Comparison of ENCODE assay signal across 8 cellular contexts in the genomic region with DNA sequence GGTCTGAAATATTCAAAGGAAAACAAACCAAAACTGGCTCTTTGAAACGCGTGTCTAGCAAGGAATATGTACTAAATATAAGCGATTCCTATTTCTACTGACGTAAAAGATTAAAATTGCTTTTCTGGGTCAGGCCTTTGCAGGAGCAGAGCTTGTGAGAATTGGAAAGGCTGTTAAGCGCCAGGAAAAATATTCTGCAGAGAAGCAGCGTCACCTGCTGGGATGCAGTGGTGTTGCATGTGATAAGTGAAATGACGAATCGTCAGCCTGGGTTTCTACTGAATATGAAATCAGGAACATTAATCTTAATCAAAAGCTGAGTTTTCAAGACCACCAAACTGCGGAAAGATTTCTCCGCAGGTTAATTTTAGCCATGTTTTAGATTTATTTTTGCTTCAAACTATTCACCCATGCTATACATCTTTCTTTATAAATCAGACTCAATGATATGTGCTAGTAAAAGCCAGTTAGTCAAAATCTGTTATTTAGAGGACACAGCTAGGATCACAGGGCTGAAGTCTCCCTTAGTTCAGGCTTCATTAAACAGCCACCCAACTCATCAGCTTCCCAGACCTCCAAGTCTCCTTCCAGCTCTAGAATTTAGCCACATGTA.
DNase-seq lines count a peak whose midpoint lies in the region; ATAC-seq lines count a peak whose summit lies in the region.

No MANE protein-coding gene starts in this region.

- peak; percentile 86 for ATAC-seq in Right ventricle myocardium superior (ENCODE audit: poor library complexity)
- ATAC-seq in GM19328 (IDR thresholded peaks at IDR 0.05; ENCODE audit: unreplicated experiment) = no peak

- DNase-seq in activated gamma-delta T cell treated with Interleukin-2 at 50 U/mL for 16 hours (peak; percentile 49), activated gamma-delta T cell (lab: John Stamatoyannopoulos, UW) (no peak), HT1080 (ENCODE audit: low read depth) (peak; percentile 56), RKO (ENCODE audit: low spot score) (peak; percentile 66), Right ventricle myocardium superior (peak; percentile 70), posterior vena cava (ENCODE audit: low spot score) (peak; percentile 87)
- DNase-seq in activated naive CD8-positive, alpha-beta T cell treated with anti-CD3 and anti-CD28 coated beads for 36 hours = peak; percentile 42

- peaks cover 17% of the 10 kb centered on the region for H3K27me3 Mint-ChIP-seq in activated naive CD8-positive, alpha-beta T cell treated with anti-CD3 and anti-CD28 coated beads for 36 hours

- intact Hi-C loops in Right ventricle myocardium superior (cut with DNase I) = loop anchor here (5.0 kb wide), 2 partner anchors 710 to 725 kb away; no protein-coding TSS in a partner anchor
- intact Hi-C loops in posterior vena cava (cut with DNase I) = loop anchor here (5.0 to 10.0 kb wide), 2 partner anchors 58 to 725 kb away; no protein-coding TSS in a partner anchor

- H3K4me3 Mint-ChIP-seq in activated naive CD8-positive, alpha-beta T cell treated with anti-CD3 and anti-CD28 coated beads for 36 hours = no peak overlapping the region

- H3K27ac Mint-ChIP-seq in activated naive CD8-positive, alpha-beta T cell treated with anti-CD3 and anti-CD28 coated beads for 36 hours = no peak overlapping the region

- H3K9me3 Mint-ChIP-seq in activated naive CD8-positive, alpha-beta T cell treated with anti-CD3 and anti-CD28 coated beads for 36 hours = no peaks in the 10 kb centered on the region

- H3K36me3 Mint-ChIP-seq in activated naive CD8-positive, alpha-beta T cell treated with anti-CD3 and anti-CD28 coated beads for 36 hours = no peaks in the 10 kb centered on the region

- peaks cover 2% of the 10 kb centered on the region for H3K4me1 Mint-ChIP-seq in activated naive CD8-positive, alpha-beta T cell treated with anti-CD3 and anti-CD28 coated beads for 36 hours
